ENCODE assay signal across 16 cellular contexts in genomic region chr13:28415994-28416411, GRCh38.
DNase-seq lines count a peak whose midpoint lies in the region; ATAC-seq, FAIRE-seq and TF ChIP-seq lines count a peak whose summit lies in the region.
"Had no signal": no experiment of that assay in that cellular context is flagged by ENCODE, and none has a peak within 500 bp of the region (broad histone marks: within the 10 kb centered on the region; RNA-seq: fewer than 3 reads in every experiment).

No MANE protein-coding gene starts in this region.

- WGBS in K562 (ENCODE audit: insufficient coverage, low coverage, missing lambda C conversion rate), result 6% methylated on average over 2 of the region's 3 CpGs
- WGBS in smooth muscle cell (ENCODE audit: low lambda C conversion rate), result 58% methylated on average over 3 of the region's 3 CpGs

- in situ Hi-C loops in K562 (cut with MboI), result no loop called here

- H4K20me1 ChIP-seq in K562 (replicated peaks; ENCODE audit: control insufficient read depth, insufficient read depth, low read length) (no peaks in the 10 kb centered on the region), smooth muscle cell (ENCODE audit: low read depth) (peaks cover 96% of the 10 kb centered on the region)

- CTCF ChIA-PET in activated naive CD4-positive, alpha-beta T cell treated with anti-CD3 and anti-CD28 coated beads for 36 hours (lab: Charles Lee), result interaction anchor here (0.6 kb wide), 2 partner anchors 221 to 1282 kb away, joined by 3 read pairs; no protein-coding TSS in a partner anchor
- CTCF ChIA-PET in activated naive CD4-positive, alpha-beta T cell treated with anti-CD3 and anti-CD28 coated beads, Interleukin-2, amount 10 ng/mL, durations not matched to agents 7 days and 5 days (lab: Charles Lee), result no interaction called here
- CTCF ChIA-PET in K562 (lab: Yijun Ruan, JAX; ENCODE audit: low intra/inter-chr PET ratio), result interaction anchor here (0.5 kb wide), 1 partner anchor 96 kb away, joined by 3 read pairs; no protein-coding TSS in a partner anchor

- H3K4me1 Mint-ChIP-seq in activated naive CD4-positive, alpha-beta T cell treated with anti-CD3 and anti-CD28 coated beads for 36 hours (ENCODE audit: low read depth), result no peaks in the 10 kb centered on the region
- H3K4me1 Mint-ChIP-seq in activated naive CD4-positive, alpha-beta T cell treated with anti-CD3 and anti-CD28 coated beads, Interleukin-2, amount 10 ng/mL, durations not matched to agents 7 days and 5 days, result no peaks in the 10 kb centered on the region

- no peak for TF ChIP-seq POLR2A in K562 (conservative IDR thresholded peaks at IDR 0.05)

- H2AFZ ChIP-seq in K562 (ENCODE audit: low read depth, low read length) (peak overlapping the region; percentile 12; the same call in 1 of the 2 replicates), smooth muscle cell (ENCODE audit: low read depth) (no peak overlapping the region)

- H3K36me3 Mint-ChIP-seq in activated naive CD4-positive, alpha-beta T cell treated with anti-CD3 and anti-CD28 coated beads for 36 hours (ENCODE audit: low read depth), result peaks cover 13% of the 10 kb centered on the region
- H3K36me3 Mint-ChIP-seq in activated naive CD4-positive, alpha-beta T cell treated with anti-CD3 and anti-CD28 coated beads, Interleukin-2, amount 10 ng/mL, durations not matched to agents 7 days and 5 days, result no peaks in the 10 kb centered on the region
- H3K36me3 Mint-ChIP-seq: brain had no signal

- H3K4me2 ChIP-seq in K562 (ENCODE audit: insufficient read depth, low read length) (no peak overlapping the region), smooth muscle cell (no peak overlapping the region)

- H3K9me3 ChIP-seq in K562 (replicated peaks; ENCODE audit: control insufficient read depth, insufficient read depth, low read depth, low read length) (no peaks in the 10 kb centered on the region), smooth muscle cell (replicated peaks; ENCODE audit: low read depth) (no peaks in the 10 kb centered on the region)
- H3K9me3 ChIP-seq: gastroesophageal sphincter, transverse colon had no signal

- H3K27ac ChIP-seq in K562 (ENCODE audit: extremely low read depth, low read depth, low read length) (no peak overlapping the region), smooth muscle cell (ENCODE audit: low read depth) (peak overlapping the region; percentile 57)
- H3K27ac ChIP-seq: gastroesophageal sphincter, transverse colon had no signal

- H3F3A ChIP-seq in smooth muscle cell (ENCODE audit: low read depth), result peaks cover 30% of the 10 kb centered on the region

- DNase-seq in activated naive CD4-positive, alpha-beta T cell treated with anti-CD3 and anti-CD28 coated beads for 36 hours, result peak; percentile 27
- no peak for DNase-seq in activated naive CD4-positive, alpha-beta T cell treated with anti-CD3 and anti-CD28 coated beads, Interleukin-2, amount 10 ng/mL, durations not matched to agents 7 days and 5 days
- DNase-seq in MV-4-11 (lab: John Stamatoyannopoulos, UW) (peak; percentile 59), K562 (ENCODE audit: extremely low read depth in 1 of 4, low spot score in 3 of 4) (no peak), smooth muscle cell (lab: John Stamatoyannopoulos, UW; ENCODE audit: unreplicated experiment) (no peak), RPMI8226 (no peak), D721Med (ENCODE audit: insufficient read length, low spot score) (no peak)
- DNase-seq: activated effector memory CD4-positive, alpha-beta T cell treated with anti-CD3 and anti-CD28 coated beads, Interleukin-2, amount 50 U/mL, for 16 hours; DMS 273 treated with DMSO at 0.1 percent for 48 hours; effector memory CD4-positive, alpha-beta T cell; NCI-H2081; transverse colon had no signal

- H3K36me3 ChIP-seq in K562 (ENCODE audit: control insufficient read depth, insufficient read depth, low read length), result no peaks in the 10 kb centered on the region
- no peaks in the 10 kb centered on the region for H3K36me3 ChIP-seq in smooth muscle cell (ENCODE audit: low read depth)
- H3K36me3 ChIP-seq: gastroesophageal sphincter, transverse colon had no signal

- TF ChIP-seq RAD21 in K562 (CRISPR knock-in tag; conservative IDR thresholded peaks at IDR 0.05 in 1 of 2, IDR thresholded peaks at IDR 0.05 in 1 of 2), result no peak

- H3K4me3 ChIP-seq in K562 (no peak overlapping the region), smooth muscle cell (no peak overlapping the region)
- H3K4me3 ChIP-seq: gastroesophageal sphincter, transverse colon had no signal

- H3K27me3 ChIP-seq in K562 (ENCODE audit: control insufficient read depth in 2 of 2, insufficient read depth in 2 of 2, low read length in 2 of 2) (no peaks in the 10 kb centered on the region), smooth muscle cell (ENCODE audit: low read depth) (no peaks in the 10 kb centered on the region)
- H3K27me3 ChIP-seq: gastroesophageal sphincter, transverse colon had no signal

- no peak overlapping the region for H3K4me3 Mint-ChIP-seq in activated naive CD4-positive, alpha-beta T cell treated with anti-CD3 and anti-CD28 coated beads for 36 hours
- H3K4me3 Mint-ChIP-seq in activated naive CD4-positive, alpha-beta T cell treated with anti-CD3 and anti-CD28 coated beads, Interleukin-2, amount 10 ng/mL, durations not matched to agents 7 days and 5 days, result no peak overlapping the region
- H3K4me3 Mint-ChIP-seq: brain had no signal

- no peak overlapping the region for H3K27ac Mint-ChIP-seq in activated naive CD4-positive, alpha-beta T cell treated with anti-CD3 and anti-CD28 coated beads for 36 hours
- H3K27ac Mint-ChIP-seq in activated naive CD4-positive, alpha-beta T cell treated with anti-CD3 and anti-CD28 coated beads, Interleukin-2, amount 10 ng/mL, durations not matched to agents 7 days and 5 days, result no peak overlapping the region
- H3K27ac Mint-ChIP-seq: brain had no signal

- TF ChIP-seq EP300 in K562 (IDR thresholded peaks at IDR 0.05; ENCODE audit: low read length), result no peak

- POLR2A ChIA-PET in K562 (lab: Yijun Ruan, JAX), result no interaction called here

- H3K9me3 Mint-ChIP-seq in activated naive CD4-positive, alpha-beta T cell treated with anti-CD3 and anti-CD28 coated beads for 36 hours, result no peaks in the 10 kb centered on the region
- no peaks in the 10 kb centered on the region for H3K9me3 Mint-ChIP-seq in activated naive CD4-positive, alpha-beta T cell treated with anti-CD3 and anti-CD28 coated beads, Interleukin-2, amount 10 ng/mL, durations not matched to agents 7 days and 5 days
- H3K9me3 Mint-ChIP-seq: brain had no signal

- no peak overlapping the region for H3K9ac ChIP-seq in K562 (ENCODE audit: insufficient read depth in 1 of 2, low read depth in 2 of 2, low read length in 2 of 2)
- H3K9ac ChIP-seq in smooth muscle cell (ENCODE audit: low read depth), result no peak overlapping the region

- intact Hi-C loops in activated naive CD4-positive, alpha-beta T cell treated with anti-CD3 and anti-CD28 coated beads for 36 hours (cut with micrococcal nuclease), result loop anchor here (2.0 to 5.0 kb wide), 2 partner anchors 71 to 221 kb away; no protein-coding TSS in a partner anchor
- intact Hi-C loops in K562 (cut with micrococcal nuclease), result no loop called here

- no TSS peak for BruUV-seq in K562 (replicated peaks; lab: Mats Ljungman, UMichigan)

- H3K4me1 ChIP-seq in K562 (replicated peaks in 1 of 2; ENCODE audit: control insufficient read depth in 2 of 2, insufficient read depth in 2 of 2, low read length in 2 of 2) (peaks cover 5 to 8% of the 10 kb centered on the region in 2 experiments; a peak in 4 of 5 replicates), smooth muscle cell (ENCODE audit: low read depth) (no peaks in the 10 kb centered on the region)
- H3K4me1 ChIP-seq: transverse colon had no signal

- TF ChIP-seq CTCF in K562 (IDR thresholded peaks at IDR 0.05 in 2 of 3, conservative IDR thresholded peaks at IDR 0.05 in 1 of 3; ENCODE audit: insufficient read depth in 2 of 3, low read depth in 1 of 3, low read length in 3 of 3) (no peak), smooth muscle cell (IDR thresholded peaks at IDR 0.05; ENCODE audit: borderline replicate concordance, insufficient read depth, poor library complexity, severe bottlenecking) (no peak), D721Med (IDR thresholded peaks at IDR 0.05; ENCODE audit: insufficient read depth, missing control alignments) (no peak)

- peaks cover 2% of the 10 kb centered on the region for H3K27me3 Mint-ChIP-seq in activated naive CD4-positive, alpha-beta T cell treated with anti-CD3 and anti-CD28 coated beads for 36 hours (ENCODE audit: low read depth)
- peaks cover 4% of the 10 kb centered on the region for H3K27me3 Mint-ChIP-seq in activated naive CD4-positive, alpha-beta T cell treated with anti-CD3 and anti-CD28 coated beads, Interleukin-2, amount 10 ng/mL, durations not matched to agents 7 days and 5 days

- ATAC-seq in K562 (no peak), GM18511 (IDR thresholded peaks at IDR 0.05; ENCODE audit: unreplicated experiment) (no peak)
- ATAC-seq: gastroesophageal sphincter had no signal

- H3K79me2 ChIP-seq in K562 (ENCODE audit: control insufficient read depth, insufficient read depth, low read length) (no peaks in the 10 kb centered on the region), smooth muscle cell (ENCODE audit: low read depth) (peaks cover 76% of the 10 kb centered on the region)

- no peaks in the 10 kb centered on the region for H3K9me1 ChIP-seq in K562 (ENCODE audit: control insufficient read depth, insufficient read depth, low read length)

- FAIRE-seq in K562 (lab: Jason Lieb, UNC) (no peak), D721Med (lab: Jason Lieb, UNC) (no peak)
- FAIRE-seq: GM12892 had no signal

TF ChIP-seq in K562, 482 proteins besides CTCF, POLR2A, EP300 and RAD21:
- TF ChIP-seq RBM15 (IDR thresholded peaks at IDR 0.05; ENCODE audit: insufficient read depth, low read length) (no peak), L3MBTL2 (IDR thresholded peaks at IDR 0.05) (peak; percentile 42; the same call in 1 of the 2 replicates)

Comparison
In these comparisons a context has a peak if more than half of its experiments do, and no peak if none do; other contexts are left out.
1. DNase-seq: peak in activated naive CD4-positive, alpha-beta T cell treated with anti-CD3 and anti-CD28 coated beads for 36 hours (single experiment) and MV-4-11 (single experiment); none in activated naive CD4-positive, alpha-beta T cell treated with anti-CD3 and anti-CD28 coated beads, Interleukin-2, amount 10 ng/mL, durations not matched to agents 7 days and 5 days (single experiment), K562 (0 of 4), smooth muscle cell (single experiment), RPMI8226 (single experiment) and D721Med (single experiment).